Comparison of ENCODE assay signal across 1 cellular context in the genomic region with DNA sequence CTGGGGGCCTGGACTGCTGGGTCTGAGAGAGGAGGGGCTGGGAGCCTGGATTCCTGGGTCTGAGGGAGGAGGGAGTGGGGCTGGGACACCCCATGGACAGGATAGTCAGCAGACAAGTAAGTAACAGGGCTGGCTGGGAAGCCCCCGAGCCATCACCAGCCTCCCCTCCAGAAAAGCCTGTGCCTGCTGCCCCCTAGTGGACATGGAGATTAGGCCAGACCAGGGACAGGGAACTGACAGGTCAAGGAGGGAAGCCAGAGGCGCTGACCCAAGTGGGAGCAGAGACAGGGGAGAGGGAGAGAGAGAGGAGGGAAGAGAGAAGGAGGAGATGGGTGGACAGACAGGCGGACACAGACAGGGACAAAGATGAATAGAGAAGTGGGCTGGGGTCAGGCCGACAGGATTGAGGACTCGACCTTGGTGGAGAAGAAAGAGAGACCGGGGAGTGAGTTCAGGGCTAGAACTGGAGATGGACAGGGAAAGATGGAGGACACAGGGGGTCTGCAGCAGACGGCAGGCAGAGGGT.
TF ChIP-seq lines count a peak whose summit lies in the region.

No MANE protein-coding gene starts in this region.

TF ChIP-seq in GM12878, 131 proteins besides CTCF, POLR2A, EP300 and RAD21 (continued from another document):
- TF ChIP-seq, protein P1, sequence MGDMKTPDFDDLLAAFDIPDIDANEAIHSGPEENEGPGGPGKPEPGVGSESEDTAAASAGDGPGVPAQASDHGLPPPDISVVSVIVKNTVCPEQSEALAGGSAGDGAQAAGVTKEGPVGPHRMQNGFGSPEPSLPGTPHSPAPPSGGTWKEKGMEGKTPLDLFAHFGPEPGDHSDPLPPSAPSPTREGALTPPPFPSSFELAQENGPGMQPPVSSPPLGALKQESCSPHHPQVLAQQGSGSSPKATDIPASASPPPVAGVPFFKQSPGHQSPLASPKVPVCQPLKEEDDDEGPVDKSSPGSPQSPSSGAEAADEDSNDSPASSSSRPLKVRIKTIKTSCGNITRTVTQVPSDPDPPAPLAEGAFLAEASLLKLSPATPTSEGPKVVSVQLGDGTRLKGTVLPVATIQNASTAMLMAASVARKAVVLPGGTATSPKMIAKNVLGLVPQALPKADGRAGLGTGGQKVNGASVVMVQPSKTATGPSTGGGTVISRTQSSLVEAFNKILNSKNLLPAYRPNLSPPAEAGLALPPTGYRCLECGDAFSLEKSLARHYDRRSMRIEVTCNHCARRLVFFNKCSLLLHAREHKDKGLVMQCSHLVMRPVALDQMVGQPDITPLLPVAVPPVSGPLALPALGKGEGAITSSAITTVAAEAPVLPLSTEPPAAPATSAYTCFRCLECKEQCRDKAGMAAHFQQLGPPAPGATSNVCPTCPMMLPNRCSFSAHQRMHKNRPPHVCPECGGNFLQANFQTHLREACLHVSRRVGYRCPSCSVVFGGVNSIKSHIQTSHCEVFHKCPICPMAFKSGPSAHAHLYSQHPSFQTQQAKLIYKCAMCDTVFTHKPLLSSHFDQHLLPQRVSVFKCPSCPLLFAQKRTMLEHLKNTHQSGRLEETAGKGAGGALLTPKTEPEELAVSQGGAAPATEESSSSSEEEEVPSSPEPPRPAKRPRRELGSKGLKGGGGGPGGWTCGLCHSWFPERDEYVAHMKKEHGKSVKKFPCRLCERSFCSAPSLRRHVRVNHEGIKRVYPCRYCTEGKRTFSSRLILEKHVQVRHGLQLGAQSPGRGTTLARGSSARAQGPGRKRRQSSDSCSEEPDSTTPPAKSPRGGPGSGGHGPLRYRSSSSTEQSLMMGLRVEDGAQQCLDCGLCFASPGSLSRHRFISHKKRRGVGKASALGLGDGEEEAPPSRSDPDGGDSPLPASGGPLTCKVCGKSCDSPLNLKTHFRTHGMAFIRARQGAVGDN (IDR thresholded peaks at IDR 0.05): no peak
- no peak for TF ChIP-seq BMI1 (IDR thresholded peaks at IDR 0.05; ENCODE audit: borderline replicate concordance)
- TF ChIP-seq, protein P2, sequence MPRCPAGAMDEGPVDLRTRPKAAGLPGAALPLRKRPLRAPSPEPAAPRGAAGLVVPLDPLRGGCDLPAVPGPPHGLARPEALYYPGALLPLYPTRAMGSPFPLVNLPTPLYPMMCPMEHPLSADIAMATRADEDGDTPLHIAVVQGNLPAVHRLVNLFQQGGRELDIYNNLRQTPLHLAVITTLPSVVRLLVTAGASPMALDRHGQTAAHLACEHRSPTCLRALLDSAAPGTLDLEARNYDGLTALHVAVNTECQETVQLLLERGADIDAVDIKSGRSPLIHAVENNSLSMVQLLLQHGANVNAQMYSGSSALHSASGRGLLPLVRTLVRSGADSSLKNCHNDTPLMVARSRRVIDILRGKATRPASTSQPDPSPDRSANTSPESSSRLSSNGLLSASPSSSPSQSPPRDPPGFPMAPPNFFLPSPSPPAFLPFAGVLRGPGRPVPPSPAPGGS (IDR thresholded peaks at IDR 0.05; ENCODE audit: borderline replicate concordance, insufficient read depth, low read depth, low read length, poor library complexity, severe bottlenecking): no peak
- TF ChIP-seq SREBF1 (IDR thresholded peaks at IDR 0.05; ENCODE audit: low read length): no peak
- TF ChIP-seq, protein P3, sequence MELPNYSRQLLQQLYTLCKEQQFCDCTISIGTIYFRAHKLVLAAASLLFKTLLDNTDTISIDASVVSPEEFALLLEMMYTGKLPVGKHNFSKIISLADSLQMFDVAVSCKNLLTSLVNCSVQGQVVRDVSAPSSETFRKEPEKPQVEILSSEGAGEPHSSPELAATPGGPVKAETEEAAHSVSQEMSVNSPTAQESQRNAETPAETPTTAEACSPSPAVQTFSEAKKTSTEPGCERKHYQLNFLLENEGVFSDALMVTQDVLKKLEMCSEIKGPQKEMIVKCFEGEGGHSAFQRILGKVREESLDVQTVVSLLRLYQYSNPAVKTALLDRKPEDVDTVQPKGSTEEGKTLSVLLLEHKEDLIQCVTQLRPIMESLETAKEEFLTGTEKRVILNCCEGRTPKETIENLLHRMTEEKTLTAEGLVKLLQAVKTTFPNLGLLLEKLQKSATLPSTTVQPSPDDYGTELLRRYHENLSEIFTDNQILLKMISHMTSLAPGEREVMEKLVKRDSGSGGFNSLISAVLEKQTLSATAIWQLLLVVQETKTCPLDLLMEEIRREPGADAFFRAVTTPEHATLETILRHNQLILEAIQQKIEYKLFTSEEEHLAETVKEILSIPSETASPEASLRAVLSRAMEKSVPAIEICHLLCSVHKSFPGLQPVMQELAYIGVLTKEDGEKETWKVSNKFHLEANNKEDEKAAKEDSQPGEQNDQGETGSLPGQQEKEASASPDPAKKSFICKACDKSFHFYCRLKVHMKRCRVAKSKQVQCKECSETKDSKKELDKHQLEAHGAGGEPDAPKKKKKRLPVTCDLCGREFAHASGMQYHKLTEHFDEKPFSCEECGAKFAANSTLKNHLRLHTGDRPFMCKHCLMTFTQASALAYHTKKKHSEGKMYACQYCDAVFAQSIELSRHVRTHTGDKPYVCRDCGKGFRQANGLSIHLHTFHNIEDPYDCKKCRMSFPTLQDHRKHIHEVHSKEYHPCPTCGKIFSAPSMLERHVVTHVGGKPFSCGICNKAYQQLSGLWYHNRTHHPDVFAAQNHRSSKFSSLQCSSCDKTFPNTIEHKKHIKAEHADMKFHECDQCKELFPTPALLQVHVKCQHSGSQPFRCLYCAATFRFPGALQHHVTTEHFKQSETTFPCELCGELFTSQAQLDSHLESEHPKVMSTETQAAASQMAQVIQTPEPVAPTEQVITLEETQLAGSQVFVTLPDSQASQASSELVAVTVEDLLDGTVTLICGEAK (IDR thresholded peaks at IDR 0.05; ENCODE audit: borderline replicate concordance): no peak
- TF ChIP-seq, protein P4, sequence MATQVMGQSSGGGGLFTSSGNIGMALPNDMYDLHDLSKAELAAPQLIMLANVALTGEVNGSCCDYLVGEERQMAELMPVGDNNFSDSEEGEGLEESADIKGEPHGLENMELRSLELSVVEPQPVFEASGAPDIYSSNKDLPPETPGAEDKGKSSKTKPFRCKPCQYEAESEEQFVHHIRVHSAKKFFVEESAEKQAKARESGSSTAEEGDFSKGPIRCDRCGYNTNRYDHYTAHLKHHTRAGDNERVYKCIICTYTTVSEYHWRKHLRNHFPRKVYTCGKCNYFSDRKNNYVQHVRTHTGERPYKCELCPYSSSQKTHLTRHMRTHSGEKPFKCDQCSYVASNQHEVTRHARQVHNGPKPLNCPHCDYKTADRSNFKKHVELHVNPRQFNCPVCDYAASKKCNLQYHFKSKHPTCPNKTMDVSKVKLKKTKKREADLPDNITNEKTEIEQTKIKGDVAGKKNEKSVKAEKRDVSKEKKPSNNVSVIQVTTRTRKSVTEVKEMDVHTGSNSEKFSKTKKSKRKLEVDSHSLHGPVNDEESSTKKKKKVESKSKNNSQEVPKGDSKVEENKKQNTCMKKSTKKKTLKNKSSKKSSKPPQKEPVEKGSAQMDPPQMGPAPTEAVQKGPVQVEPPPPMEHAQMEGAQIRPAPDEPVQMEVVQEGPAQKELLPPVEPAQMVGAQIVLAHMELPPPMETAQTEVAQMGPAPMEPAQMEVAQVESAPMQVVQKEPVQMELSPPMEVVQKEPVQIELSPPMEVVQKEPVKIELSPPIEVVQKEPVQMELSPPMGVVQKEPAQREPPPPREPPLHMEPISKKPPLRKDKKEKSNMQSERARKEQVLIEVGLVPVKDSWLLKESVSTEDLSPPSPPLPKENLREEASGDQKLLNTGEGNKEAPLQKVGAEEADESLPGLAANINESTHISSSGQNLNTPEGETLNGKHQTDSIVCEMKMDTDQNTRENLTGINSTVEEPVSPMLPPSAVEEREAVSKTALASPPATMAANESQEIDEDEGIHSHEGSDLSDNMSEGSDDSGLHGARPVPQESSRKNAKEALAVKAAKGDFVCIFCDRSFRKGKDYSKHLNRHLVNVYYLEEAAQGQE (IDR thresholded peaks at IDR 0.05; ENCODE audit: low read depth, low read length): no peak
- no peak for TF ChIP-seq STAT3 (IDR thresholded peaks at IDR 0.05; ENCODE audit: low read depth, low read length)
- no peak for TF ChIP-seq NFXL1 (IDR thresholded peaks at IDR 0.05; ENCODE audit: borderline replicate concordance)
- TF ChIP-seq KDM1A (IDR thresholded peaks at IDR 0.05; ENCODE audit: borderline replicate concordance): no peak
- no peak for TF ChIP-seq SUPT20H (IDR thresholded peaks at IDR 0.05; ENCODE audit: borderline replicate concordance, control insufficient read depth, low read depth, low read length)
- TF ChIP-seq ZNF622 (IDR thresholded peaks at IDR 0.05): no peak
- no peak for TF ChIP-seq JUND (IDR thresholded peaks at IDR 0.05; ENCODE audit: low read depth, low read length)
- TF ChIP-seq ETV6 (conservative IDR thresholded peaks at IDR 0.05 in 1 of 2, IDR thresholded peaks at IDR 0.05 in 1 of 2; ENCODE audit: borderline replicate concordance in 1 of 2, low read depth in 1 of 2): no peak
